Comparison of ENCODE assay signal across 22 cellular contexts in genomic region chr11:14182833-14183340, GRCh38.
DNase-seq lines count a peak whose midpoint lies in the region; ATAC-seq and TF ChIP-seq lines count a peak whose summit lies in the region.
"Had no signal": no experiment of that assay in that cellular context is flagged by ENCODE, and none has a peak within 500 bp of the region (broad histone marks: within the 10 kb centered on the region; RNA-seq: fewer than 3 reads in every experiment).

No MANE protein-coding gene starts in this region.

- H3K4me1 ChIP-seq in SK-N-SH (ENCODE audit: control insufficient read depth in 1 of 2, insufficient read depth in 2 of 2, low read depth in 1 of 2, low read length in 1 of 2) = peaks cover 0 to 20% of the 10 kb centered on the region in 2 experiments; a peak in 2 of 4 replicates
- no peaks in the 10 kb centered on the region for H3K4me1 ChIP-seq in MM.1S (ENCODE audit: low read length)
- H3K4me1 ChIP-seq in aorta (ENCODE audit: control insufficient read depth in 1 of 2, insufficient read depth in 2 of 2, low read length in 2 of 2) = peaks cover 0 to 2% of the 10 kb centered on the region in 2 donors
- peaks cover 0 to 8% of the 10 kb centered on the region in 2 donors for H3K4me1 ChIP-seq in left lung
- H3K4me1 ChIP-seq: BE2C, BLaER1 had no signal

- no peak overlapping the region for H3K9ac ChIP-seq in SK-N-SH
- no peak overlapping the region for H3K9ac ChIP-seq in MM.1S (ENCODE audit: low read length)
- H3K9ac ChIP-seq: BLaER1 had no signal

- no peak overlapping the region for H2AFZ ChIP-seq in SK-N-SH (ENCODE audit: low read depth)
- no peak overlapping the region for H2AFZ ChIP-seq in MM.1S (ENCODE audit: low read length)

- no peak for TF ChIP-seq EP300 in SK-N-SH (IDR thresholded peaks at IDR 0.05; ENCODE audit: borderline replicate concordance in 1 of 2, low read depth in 1 of 2, low read length in 1 of 2)

- TF ChIP-seq CTCF in SK-N-SH (IDR thresholded peaks at IDR 0.05) (no peak), MM.1S (IDR thresholded peaks at IDR 0.05; ENCODE audit: low read length) (no peak), left lung (IDR thresholded peaks at IDR 0.05) (no peak)

- H4K20me1 ChIP-seq in SK-N-SH (ENCODE audit: insufficient read depth) = no peaks in the 10 kb centered on the region
- H4K20me1 ChIP-seq in MM.1S (ENCODE audit: insufficient read depth, low read length) = no peaks in the 10 kb centered on the region
- H4K20me1 ChIP-seq: BLaER1 had no signal

- peak overlapping the region in 1 of 2 experiments; percentile 71; a peak in 2 of 4 replicates for H3K27ac ChIP-seq in SK-N-SH (ENCODE audit: low read depth in 2 of 2, low read length in 1 of 2)
- H3K27ac ChIP-seq in caudate nucleus (ENCODE audit: low read depth, low read length) = peak overlapping the region; percentile 14
- no peak overlapping the region for H3K27ac ChIP-seq in MM.1S (ENCODE audit: low read length)
- no peak overlapping the region for H3K27ac ChIP-seq in aorta (ENCODE audit: low read depth in 1 of 2, low read length in 2 of 2)
- no peak overlapping the region for H3K27ac ChIP-seq in left lung
- H3K27ac ChIP-seq: BLaER1 had no signal

- CTCF ChIA-PET in SK-N-SH (lab: Yijun Ruan, JAX) = interaction anchor here (1.0 to 2.0 kb wide), 4 partner anchors 11 to 227 kb away, joined by 3 to 5 read pairs (median 4); no protein-coding TSS in a partner anchor

- H3K27me3 ChIP-seq in SK-N-SH (ENCODE audit: insufficient read depth) (no peaks in the 10 kb centered on the region), MM.1S (replicated peaks; ENCODE audit: insufficient read depth, low read length) (no peaks in the 10 kb centered on the region), aorta (ENCODE audit: control insufficient read depth in 1 of 2, insufficient read depth in 2 of 2, low read length in 1 of 2) (no peaks in the 10 kb centered on the region), left lung (no peaks in the 10 kb centered on the region)
- H3K27me3 ChIP-seq: BE2C, BLaER1 had no signal

- DNase-seq in SK-N-SH (no peak), caudate nucleus (lab: John Stamatoyannopoulos, UW) (peak in 1 of 61 donors; percentile 15), MM.1S (no peak), aorta (no peak), left lung (no peak)
- DNase-seq: 8988T; ACHN; BE2C; C1 segment of cervical spinal cord; CD4-positive, alpha-beta memory T cell; CD4-positive, CD25-positive, alpha-beta regulatory T cell; CD8-positive, alpha-beta memory T cell; COR-L47; DMS 273 treated with DMSO at 0.1 percent for 48 hours; DMS153; DMS53; DMS79; DND-41; EL; GDM1 had no signal

- no peak for TF ChIP-seq RAD21 in SK-N-SH (IDR thresholded peaks at IDR 0.05; ENCODE audit: low read length)

- no peak overlapping the region for H3K4me2 ChIP-seq in SK-N-SH
- H3K4me2 ChIP-seq in MM.1S (ENCODE audit: low read depth, low read length) = no peak overlapping the region
- H3K4me2 ChIP-seq: BLaER1 had no signal

- H3K9me2 ChIP-seq in SK-N-SH = no peaks in the 10 kb centered on the region
- H3K9me2 ChIP-seq in MM.1S (replicated peaks; ENCODE audit: insufficient read depth, low read length) = no peaks in the 10 kb centered on the region

- intact Hi-C loops in aorta (cut with DNase I) = no loop called here
- intact Hi-C loops in left lung (cut with DNase I) = no loop called here

- no peaks in the 10 kb centered on the region for H3K79me2 ChIP-seq in SK-N-SH (ENCODE audit: insufficient read depth)
- no peaks in the 10 kb centered on the region for H3K79me2 ChIP-seq in MM.1S (ENCODE audit: low read length)

- H3K9me3 ChIP-seq in SK-N-SH (no peaks in the 10 kb centered on the region), MM.1S (replicated peaks; ENCODE audit: insufficient read depth, low read length) (no peaks in the 10 kb centered on the region), aorta (ENCODE audit: control insufficient read depth, low read length) (no peaks in the 10 kb centered on the region), left lung (no peaks in the 10 kb centered on the region)
- H3K9me3 ChIP-seq: BE2C, BLaER1 had no signal

- POLR2A ChIA-PET in SK-N-SH (lab: Yijun Ruan, JAX) = no interaction called here

- H3K4me3 ChIP-seq in SK-N-SH (ENCODE audit: low read depth in 2 of 2, low read length in 1 of 2) (no peak overlapping the region), MM.1S (ENCODE audit: low read length) (no peak overlapping the region), aorta (ENCODE audit: low read length in 2 of 2) (no peak overlapping the region), left lung (no peak overlapping the region)
- H3K4me3 ChIP-seq: BLaER1, GM12878 had no signal

- H3K36me3 ChIP-seq in SK-N-SH (replicated peaks in 1 of 2; ENCODE audit: control insufficient read depth in 1 of 2, insufficient read depth in 2 of 2, low read length in 1 of 2) (no peaks in the 10 kb centered on the region), MM.1S (replicated peaks; ENCODE audit: insufficient read depth, low read length) (no peaks in the 10 kb centered on the region), aorta (ENCODE audit: control insufficient read depth in 1 of 2, insufficient read depth in 2 of 2, low read length in 1 of 2) (no peaks in the 10 kb centered on the region), left lung (no peaks in the 10 kb centered on the region)
- H3K36me3 ChIP-seq: BE2C, BLaER1 had no signal

- 14% methylated on average over 2 of the region's 2 CpGs for WGBS in SK-N-SH (ENCODE audit: low lambda C conversion rate)
- 41 to 74% methylated on average over 2 of the region's 2 CpGs for WGBS in aorta, 2 donors

- ATAC-seq in aorta (ENCODE audit: low FRiP score) (no peak), left lung (no peak)
- ATAC-seq: GM12878 had no signal

- H3F3A ChIP-seq in SK-N-SH (replicated peaks; ENCODE audit: insufficient read depth) (no peaks in the 10 kb centered on the region), MM.1S (ENCODE audit: insufficient read depth, low read length) (no peaks in the 10 kb centered on the region)

TF ChIP-seq in SK-N-SH, 30 proteins besides CTCF, POLR2A, EP300 and RAD21:
- TF ChIP-seq POLR2AphosphoS5 (IDR thresholded peaks at IDR 0.05; ENCODE audit: low read depth, low read length) = no peak
- TF ChIP-seq, protein P1, sequence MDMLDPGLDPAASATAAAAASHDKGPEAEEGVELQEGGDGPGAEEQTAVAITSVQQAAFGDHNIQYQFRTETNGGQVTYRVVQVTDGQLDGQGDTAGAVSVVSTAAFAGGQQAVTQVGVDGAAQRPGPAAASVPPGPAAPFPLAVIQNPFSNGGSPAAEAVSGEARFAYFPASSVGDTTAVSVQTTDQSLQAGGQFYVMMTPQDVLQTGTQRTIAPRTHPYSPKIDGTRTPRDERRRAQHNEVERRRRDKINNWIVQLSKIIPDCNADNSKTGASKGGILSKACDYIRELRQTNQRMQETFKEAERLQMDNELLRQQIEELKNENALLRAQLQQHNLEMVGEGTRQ (IDR thresholded peaks at IDR 0.05; ENCODE audit: borderline replicate concordance, low read depth, low read length) = no peak
- TF ChIP-seq SIN3A (IDR thresholded peaks at IDR 0.05; ENCODE audit: borderline replicate concordance, low read depth, low read length) = no peak
- TF ChIP-seq NRF1 (IDR thresholded peaks at IDR 0.05; ENCODE audit: low read depth, low read length) = no peak
- peak; percentile 21; the same call in 1 of the 2 replicates for TF ChIP-seq GATA2 (CRISPR knock-in tag; IDR thresholded peaks at IDR 0.05)
- no peak for TF ChIP-seq YY1 (IDR thresholded peaks at IDR 0.05; ENCODE audit: low read depth)
